ENCODE assay signal across 12 cellular contexts in genomic region chr11:70570693-70571395, GRCh38.
DNase-seq lines count a peak whose midpoint lies in the region; ATAC-seq and TF ChIP-seq lines count a peak whose summit lies in the region.
"Had no signal": no experiment of that assay in that cellular context is flagged by ENCODE, and none has a peak within 500 bp of the region (broad histone marks: within the 10 kb centered on the region; RNA-seq: fewer than 3 reads in every experiment).

No MANE protein-coding gene starts in this region.

- H3K4me1 ChIP-seq in osteoblast (ENCODE audit: insufficient read depth, low read length): peaks cover 6% of the 10 kb centered on the region
- no peaks in the 10 kb centered on the region for H3K4me1 ChIP-seq in aorta (ENCODE audit: control insufficient read depth in 1 of 2, insufficient read depth in 2 of 2, low read length in 2 of 2)
- no peaks in the 10 kb centered on the region for H3K4me1 ChIP-seq in HAP-1
- H3K4me1 ChIP-seq: Caco-2 had no signal

- no peak overlapping the region for H3K27ac Mint-ChIP-seq in glutamatergic neuron (ENCODE audit: unreplicated experiment)
- H3K27ac Mint-ChIP-seq: CD8-positive, alpha-beta memory T cell had no signal

- no peak overlapping the region for H3K4me2 ChIP-seq in osteoblast (ENCODE audit: insufficient read depth, low read length)

- H2AFZ ChIP-seq in osteoblast (ENCODE audit: low read length): no peak overlapping the region
- H2AFZ ChIP-seq: GM23248 had no signal

- H4K20me1 ChIP-seq in osteoblast (ENCODE audit: insufficient read depth, low read length): no peaks in the 10 kb centered on the region

- intact Hi-C loops in aorta (cut with DNase I): no loop called here

- WGBS in aorta, 2 donors: 80 to 85% methylated on average over 11 of the region's 11 CpGs

- H3K9me3 ChIP-seq in osteoblast (ENCODE audit: low read depth, low read length): no peaks in the 10 kb centered on the region
- H3K9me3 ChIP-seq in aorta (ENCODE audit: control insufficient read depth, low read length): no peaks in the 10 kb centered on the region
- H3K9me3 ChIP-seq in HAP-1: no peaks in the 10 kb centered on the region
- H3K9me3 ChIP-seq: Caco-2 had no signal

- in situ Hi-C loops in HAP-1 (cut with MboI; ENCODE audit: low sequenced_read_pairs): no loop called here

- H3K27me3 ChIP-seq in osteoblast (ENCODE audit: insufficient read depth, low read length): no peaks in the 10 kb centered on the region
- no peaks in the 10 kb centered on the region for H3K27me3 ChIP-seq in aorta (ENCODE audit: control insufficient read depth in 1 of 2, insufficient read depth in 2 of 2, low read length in 1 of 2)
- H3K27me3 ChIP-seq in HAP-1 (ENCODE audit: low read depth): no peaks in the 10 kb centered on the region

- DNase-seq in RPMI7951 (ENCODE audit: low read depth): peak; percentile 18
- peak; percentile 0 for DNase-seq in glutamatergic neuron
- peak; percentile 57 for DNase-seq in osteoblast (ENCODE audit: insufficient read length, low spot score, missing footprints)
- peak; percentile 21 to 38 for DNase-seq in aorta
- no peak for DNase-seq in HAP-1 (ENCODE audit: low spot score in 2 of 2)
- no peak for DNase-seq in activated CD4-positive, alpha-beta T cell treated with anti-CD3 and anti-CD28 coated beads for 4 hours
- DNase-seq: Caco-2, DND-41, GDM1, GM23248 had no signal

- H3K36me3 ChIP-seq in osteoblast (ENCODE audit: insufficient read depth, low read length) (no peaks in the 10 kb centered on the region), aorta (ENCODE audit: control insufficient read depth in 1 of 2, insufficient read depth in 2 of 2, low read length in 1 of 2) (no peaks in the 10 kb centered on the region), HAP-1 (replicated peaks) (no peaks in the 10 kb centered on the region)

- H3K4me3 ChIP-seq in osteoblast (ENCODE audit: insufficient read depth, low read length) (no peak overlapping the region), aorta (ENCODE audit: low read length in 2 of 2) (no peak overlapping the region), HAP-1 (no peak overlapping the region)
- H3K4me3 ChIP-seq: GM23248 had no signal

- ATAC-seq in aorta (ENCODE audit: low FRiP score) (no peak), GM18520 (IDR thresholded peaks at IDR 0.05; ENCODE audit: unreplicated experiment) (no peak)

- TF ChIP-seq CTCF in glutamatergic neuron (IDR thresholded peaks at IDR 0.05; ENCODE audit: partially characterized antibody, unreplicated experiment) (no peak), osteoblast (IDR thresholded peaks at IDR 0.05; ENCODE audit: extremely low read depth, low read depth, low read length) (no peak)

- H3K27ac ChIP-seq in osteoblast (ENCODE audit: low read depth, low read length) (no peak overlapping the region), aorta (ENCODE audit: low read depth in 1 of 2, low read length in 2 of 2) (no peak overlapping the region)
- H3K27ac ChIP-seq: GM23248 had no signal

- no peaks in the 10 kb centered on the region for H3K79me2 ChIP-seq in osteoblast (ENCODE audit: insufficient read depth, low read length)

- H3K9me3 Mint-ChIP-seq in glutamatergic neuron (ENCODE audit: unreplicated experiment): peaks cover 2% of the 10 kb centered on the region

- H3K4me3 Mint-ChIP-seq in glutamatergic neuron (ENCODE audit: unreplicated experiment): no peak overlapping the region
- H3K4me3 Mint-ChIP-seq: CD8-positive, alpha-beta memory T cell had no signal

- H3K36me3 Mint-ChIP-seq in glutamatergic neuron (ENCODE audit: unreplicated experiment): no peaks in the 10 kb centered on the region
- H3K36me3 Mint-ChIP-seq: CD8-positive, alpha-beta memory T cell had no signal

- peaks cover 7% of the 10 kb centered on the region for H3K4me1 Mint-ChIP-seq in glutamatergic neuron (ENCODE audit: low read depth, unreplicated experiment)

- H3K27me3 Mint-ChIP-seq in glutamatergic neuron (ENCODE audit: unreplicated experiment): peaks cover 5% of the 10 kb centered on the region

Comparison
In these comparisons a context has a peak if more than half of its experiments do, and no peak if none do; other contexts are left out.
1. DNase-seq: peak in RPMI7951 (single experiment), glutamatergic neuron (single experiment), osteoblast (single experiment) and aorta (2 of 2); none in HAP-1 (0 of 2) and activated CD4-positive, alpha-beta T cell treated with anti-CD3 and anti-CD28 coated beads for 4 hours (0 of 2).